ENCODE assay signal across 1 cellular context in genomic region chr1:21324368-21325137, GRCh38.
A peak's percentile ranks its signal among the peaks of the same experiment; 100 is the strongest.
TF ChIP-seq lines count a peak whose summit lies in the region.

No MANE protein-coding gene starts in this region.

TF ChIP-seq in SK-N-SH, 30 proteins besides CTCF, POLR2A, EP300 and RAD21 (continued from another document):
- TF ChIP-seq TAF1 (IDR thresholded peaks at IDR 0.05; ENCODE audit: borderline replicate concordance, low read depth, low read length) = 0 out of 2 replicates have a peak, but pooled peaks have one; percentile 35
- peak; percentile 68; the same call in 1 of the 2 replicates for TF ChIP-seq TEAD4 (IDR thresholded peaks at IDR 0.05; ENCODE audit: borderline replicate concordance, insufficient read depth)
- peak; percentile 19; the same call in 1 of the 2 replicates for TF ChIP-seq RCOR1 (IDR thresholded peaks at IDR 0.05; ENCODE audit: low read length)
- peak; percentile 92 for TF ChIP-seq FOSL2 (IDR thresholded peaks at IDR 0.05; ENCODE audit: borderline replicate concordance, low read depth)
- peak; percentile 79 for TF ChIP-seq JUND (IDR thresholded peaks at IDR 0.05)
- peak; percentile 50 for TF ChIP-seq MAX (IDR thresholded peaks at IDR 0.05; ENCODE audit: low read depth)
- no peak for TF ChIP-seq CHD2 (IDR thresholded peaks at IDR 0.05; ENCODE audit: low read length, partially characterized antibody)
- peak; percentile 53; the same call in 1 of the 2 replicates for TF ChIP-seq NFIC (IDR thresholded peaks at IDR 0.05; ENCODE audit: borderline replicate concordance)
- TF ChIP-seq GATA2 (CRISPR knock-in tag; IDR thresholded peaks at IDR 0.05) = peak; percentile 62
- TF ChIP-seq PBX3 (IDR thresholded peaks at IDR 0.05) = peak; percentile 70
- no peak for TF ChIP-seq RXRA (IDR thresholded peaks at IDR 0.05; ENCODE audit: borderline replicate concordance, low read depth)
- no peak for TF ChIP-seq MXI1 (IDR thresholded peaks at IDR 0.05; ENCODE audit: low read depth, low read length)
